In genomic region chr11:94877446-94878200, GRCh38 we compare ENCODE assay signal across 9 cellular contexts.
A peak's percentile ranks its signal among the peaks of the same experiment; 100 is the strongest.
DNase-seq lines count a peak whose midpoint lies in the region; ATAC-seq and TF ChIP-seq lines count a peak whose summit lies in the region.
"Had no signal": no experiment of that assay in that cellular context is flagged by ENCODE, and none has a peak within 500 bp of the region (broad histone marks: within the 10 kb centered on the region; RNA-seq: fewer than 3 reads in every experiment).

No MANE protein-coding gene starts in this region.

- no peak for TF ChIP-seq POLR2A in spleen (IDR thresholded peaks at IDR 0.05)

- no peak overlapping the region for H3K4me3 Mint-ChIP-seq in activated CD4-positive, alpha-beta T cell treated with anti-CD3 and anti-CD28 coated beads for 36 hours
- no peak overlapping the region for H3K4me3 Mint-ChIP-seq in activated naive CD8-positive, alpha-beta T cell treated with anti-CD3 and anti-CD28 coated beads, Interleukin-2, amount 50 U/mL, for 24 hours

- H3K27ac Mint-ChIP-seq in activated CD4-positive, alpha-beta T cell treated with anti-CD3 and anti-CD28 coated beads for 36 hours: no peak overlapping the region
- H3K27ac Mint-ChIP-seq in activated naive CD8-positive, alpha-beta T cell treated with anti-CD3 and anti-CD28 coated beads, Interleukin-2, amount 50 U/mL, for 24 hours: peak overlapping the region; percentile 84

- H3K27me3 ChIP-seq in left ventricle myocardium inferior (ENCODE audit: low read depth) (no peaks in the 10 kb centered on the region), spleen (replicated peaks in 1 of 7) (no peaks in the 10 kb centered on the region)

- WGBS in spleen, 5 donors: 83 to 89% (median 88%) methylated on average over 11 of the region's 11 CpGs

- ATAC-seq in activated CD4-positive, alpha-beta T cell treated with anti-CD3 and anti-CD28 coated beads for 36 hours: no peak
- ATAC-seq in activated naive CD8-positive, alpha-beta T cell treated with anti-CD3 and anti-CD28 coated beads, Interleukin-2, amount 50 U/mL, for 24 hours: no peak
- ATAC-seq in HG03521 (IDR thresholded peaks at IDR 0.05; ENCODE audit: unreplicated experiment) (no peak), HG03457 (IDR thresholded peaks at IDR 0.05; ENCODE audit: unreplicated experiment) (no peak)

- peaks cover 23% of the 10 kb centered on the region for H3K4me1 Mint-ChIP-seq in activated CD4-positive, alpha-beta T cell treated with anti-CD3 and anti-CD28 coated beads for 36 hours
- H3K4me1 Mint-ChIP-seq in activated naive CD8-positive, alpha-beta T cell treated with anti-CD3 and anti-CD28 coated beads, Interleukin-2, amount 50 U/mL, for 24 hours: peaks cover 31% of the 10 kb centered on the region

- CTCF ChIA-PET in activated CD4-positive, alpha-beta T cell treated with anti-CD3 and anti-CD28 coated beads for 36 hours (lab: Charles Lee): interaction anchor here (1.5 kb wide), 1 partner anchor 20 kb away, joined by 6 read pairs; no protein-coding TSS in a partner anchor

- no peaks in the 10 kb centered on the region for H3K9me3 Mint-ChIP-seq in activated CD4-positive, alpha-beta T cell treated with anti-CD3 and anti-CD28 coated beads for 36 hours (ENCODE audit: low read depth)
- H3K9me3 Mint-ChIP-seq in activated naive CD8-positive, alpha-beta T cell treated with anti-CD3 and anti-CD28 coated beads, Interleukin-2, amount 50 U/mL, for 24 hours: no peaks in the 10 kb centered on the region

- no peak for TF ChIP-seq CTCF in left ventricle myocardium inferior (IDR thresholded peaks at IDR 0.05; ENCODE audit: borderline replicate concordance)
- no peak for TF ChIP-seq CTCF in spleen (IDR thresholded peaks at IDR 0.05 in 8 of 11, conservative IDR thresholded peaks at IDR 0.05 in 3 of 11)

- H3K27ac ChIP-seq in left ventricle myocardium inferior (replicated peaks): peak overlapping the region; percentile 65
- peak overlapping the region in 6 of 8 donors; percentile 18 to 70 (median 56) for H3K27ac ChIP-seq in spleen

- H3K36me3 Mint-ChIP-seq in activated CD4-positive, alpha-beta T cell treated with anti-CD3 and anti-CD28 coated beads for 36 hours (ENCODE audit: low read depth): no peaks in the 10 kb centered on the region
- no peaks in the 10 kb centered on the region for H3K36me3 Mint-ChIP-seq in activated naive CD8-positive, alpha-beta T cell treated with anti-CD3 and anti-CD28 coated beads, Interleukin-2, amount 50 U/mL, for 24 hours (ENCODE audit: low read depth)

- H3K4me1 ChIP-seq in left ventricle myocardium inferior (peaks cover 38% of the 10 kb centered on the region), spleen (peaks cover 3 to 16% (median 13%) of the 10 kb centered on the region in 6 donors)

- no peaks in the 10 kb centered on the region for H3K27me3 Mint-ChIP-seq in activated CD4-positive, alpha-beta T cell treated with anti-CD3 and anti-CD28 coated beads for 36 hours
- H3K27me3 Mint-ChIP-seq in activated naive CD8-positive, alpha-beta T cell treated with anti-CD3 and anti-CD28 coated beads, Interleukin-2, amount 50 U/mL, for 24 hours: peaks cover 5% of the 10 kb centered on the region

- H3K36me3 ChIP-seq in left ventricle myocardium inferior: peaks cover 95% of the 10 kb centered on the region
- peaks cover 0 to 86% (median under 1%) of the 10 kb centered on the region in 6 donors for H3K36me3 ChIP-seq in spleen

- H3K9me3 ChIP-seq in left ventricle myocardium inferior (replicated peaks) (no peaks in the 10 kb centered on the region), spleen (no peaks in the 10 kb centered on the region)

- H3K4me3 ChIP-seq in left ventricle myocardium inferior (no peak overlapping the region), spleen (no peak overlapping the region)

- intact Hi-C loops in activated CD4-positive, alpha-beta T cell treated with anti-CD3 and anti-CD28 coated beads for 36 hours (cut with DNase I, micrococcal nuclease): loop anchor here in 1 of 2 experiments (5.0 kb wide), 2 partner anchors 335 to 740 kb away; partner anchors contain the start of gene FUT4
- intact Hi-C loops in left ventricle myocardium inferior (cut with micrococcal nuclease) (no loop called here), spleen (cut with DNase I; ENCODE audit: low total_unique reads) (no loop called here)

- POLR2A ChIA-PET in activated CD4-positive, alpha-beta T cell treated with anti-CD3 and anti-CD28 coated beads for 36 hours (lab: Charles Lee): no interaction called here

- peak; percentile 16 for DNase-seq in activated CD4-positive, alpha-beta T cell treated with anti-CD3 and anti-CD28 coated beads for 36 hours
- no peak for DNase-seq in activated CD4-positive, alpha-beta T cell treated with anti-CD3 and anti-CD28 coated beads, Interleukin-2, amount 50 U/mL, for 1 hour
- no peak for DNase-seq in activated naive CD8-positive, alpha-beta T cell treated with anti-CD3 and anti-CD28 coated beads, Interleukin-2, amount 50 U/mL, for 24 hours
- DNase-seq in left ventricle myocardium inferior: no peak
- no peak for DNase-seq in spleen
- DNase-seq in NCI-H1092 treated with DMSO at 0.1 percent for 48 hours (lab: John Stamatoyannopoulos, UW): no peak
- DNase-seq: T-helper 1 cell had no signal
